In the genomic region with DNA sequence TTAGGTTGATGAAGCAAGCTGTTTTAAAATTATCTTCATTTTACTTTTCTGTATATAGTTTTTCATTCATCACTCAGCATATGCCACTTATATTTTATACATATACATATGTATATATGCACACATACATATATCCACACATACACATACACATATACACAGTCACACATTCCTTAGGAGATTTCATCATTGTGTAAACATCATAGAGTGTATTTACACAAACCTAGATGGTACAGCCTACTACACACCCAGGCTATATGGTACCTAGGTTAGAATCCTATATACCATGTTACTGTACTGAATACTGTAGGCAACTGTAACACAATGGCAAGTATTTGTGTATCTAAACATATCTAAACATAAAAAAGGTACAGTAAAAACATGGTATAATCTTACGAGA, we compare ENCODE assay signal across 29 cellular contexts.
"Had no signal": no experiment of that assay in that cellular context is flagged by ENCODE, and none has a peak within 500 bp of the region (broad histone marks: within the 10 kb centered on the region; RNA-seq: fewer than 3 reads in every experiment).

No MANE protein-coding gene starts in this region.

- H3K4me1 ChIP-seq: ascending aorta had no signal

- ATAC-seq: activated CD8-positive, alpha-beta T cell treated with anti-CD3 and anti-CD28 coated beads for 36 hours; activated naive CD8-positive, alpha-beta T cell treated with anti-CD3 and anti-CD28 coated beads, Interleukin-2, amount 50 U/mL, for 24 hours; activated T-cell treated with anti-CD3 and anti-CD28 coated beads, Interleukin-2, amount 50 U/mL, for 4 hours; activated T-cell treated with anti-CD3 and anti-CD28 coated beads, Interleukin-2, amount 50 U/mL, for 72 hours; activated T-helper 17 cell treated with anti-CD3 and anti-CD28 coated beads, Interleukin-2, amount 50 U/mL, for 72 hours had no signal

- H3K9me3 ChIP-seq: ascending aorta had no signal

- H3K4me3 ChIP-seq: ascending aorta had no signal

- H3K27ac ChIP-seq: ascending aorta, VCaP had no signal

- DNase-seq: activated B cell treated with CpG ODN at 0.5 μM for 24 hours; activated CD4-positive, alpha-beta memory T cell treated with anti-CD3 and anti-CD28 coated beads for 36 hours; activated CD4-positive, alpha-beta T cell treated with anti-CD3 and anti-CD28 coated beads for 4 hours; activated CD4-positive, alpha-beta T cell treated with anti-CD3 and anti-CD28 coated beads, Interleukin-2, amount 10 ng/mL, durations not matched to agents 24 days and 14 days; activated CD4-positive, alpha-beta T cell treated with anti-CD3 and anti-CD28 coated beads, Interleukin-2, amount 50 U/mL, for 1 hour; activated CD4-positive, alpha-beta T cell treated with anti-CD3 and anti-CD28 coated beads, Interleukin-2, amount 50 U/mL, for 4 hours; activated CD4-positive, CD25-positive, alpha-beta regulatory T cell treated with anti-CD3 and anti-CD28 coated beads, Interleukin-2, amount 50 U/mL, for 72 hours; activated CD8-positive, alpha-beta memory T cell treated with anti-CD3 and anti-CD28 coated beads, Interleukin-2, amount 50 U/mL, for 4 hours; activated CD8-positive, alpha-beta T cell treated with anti-CD3 and anti-CD28 coated beads for 36 hours; activated effector memory CD4-positive, alpha-beta T cell treated with anti-CD3 and anti-CD28 coated beads, Interleukin-2, amount 50 U/mL, for 16 hours; activated gamma-delta T cell treated with Interleukin-2 at 50 U/mL for 16 hours; activated naive CD4-positive, alpha-beta T cell; activated naive CD4-positive, alpha-beta T cell treated with anti-CD3 and anti-CD28 coated beads for 36 hours; activated naive CD8-positive, alpha-beta T cell treated with anti-CD3 and anti-CD28 coated beads, Interleukin-2, amount 10 ng/mL, durations not matched to agents 7 days and 5 days; activated naive CD8-positive, alpha-beta T cell treated with anti-CD3 and anti-CD28 coated beads, Interleukin-2, amount 50 U/mL, for 24 hours; activated T-cell treated with anti-CD3 and anti-CD28 coated beads for 4 hours; activated T-cell treated with anti-CD3 and anti-CD28 coated beads, Interleukin-2, amount 50 U/mL, for 1 hour; activated T-cell treated with anti-CD3 and anti-CD28 coated beads, Interleukin-2, amount 50 U/mL, for 4 hours; activated T-cell treated with anti-CD3 and anti-CD28 coated beads, Interleukin-2, amount 50 U/mL, for 72 hours; amygdala; anterior cingulate cortex; central memory CD4-positive, alpha-beta T cell; T-helper 1 cell; T-helper 2 cell; T-helper 9 cell had no signal

- FAIRE-seq: TTC549 had no signal

- H3K27me3 ChIP-seq: ascending aorta had no signal

- H3K36me3 ChIP-seq: ascending aorta had no signal
